ENCODE assay signal across 6 cellular contexts in the genomic region with DNA sequence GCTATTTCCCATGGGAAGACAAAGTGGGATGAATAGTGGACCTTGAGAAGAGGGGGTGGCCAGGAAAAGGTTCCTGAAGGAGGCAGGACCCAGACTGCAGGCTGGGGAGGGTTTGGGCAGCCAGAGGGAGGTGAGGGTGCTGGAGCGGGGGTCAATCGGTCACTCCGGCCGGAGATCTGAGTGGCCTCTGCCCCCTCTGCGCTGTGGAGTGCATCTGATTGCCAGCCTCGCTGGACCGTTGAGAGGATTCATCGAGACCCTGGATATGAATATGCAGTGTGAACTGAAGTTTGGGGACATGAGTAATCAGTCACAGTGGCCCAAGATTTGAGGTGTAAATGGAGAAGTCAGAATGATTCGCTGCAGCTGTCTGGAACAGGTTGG. TPM values are rescaled to one million over a fixed set of nuclear protein-coding genes. Genes with fewer than 3 reads are reported as not detected.
DNase-seq lines count a peak whose midpoint lies in the region; ATAC-seq and TF ChIP-seq lines count a peak whose summit lies in the region.

No MANE protein-coding gene starts in this region.

- no peaks in the 10 kb centered on the region for H3K27me3 ChIP-seq in Panc1 (ENCODE audit: control insufficient read depth, insufficient read depth, low read length)
- H3K27me3 ChIP-seq in spleen (replicated peaks in 1 of 7) = no peaks in the 10 kb centered on the region

- ATAC-seq in Panc1 (no peak), esophagus mucosa (peak; percentile 3), HG03139 (IDR thresholded peaks at IDR 0.05; ENCODE audit: unreplicated experiment) (no peak)

- CTCF ChIA-PET in Panc1 (lab: Charles Lee) = interaction anchor here (0.7 kb wide), 1 partner anchor 12 kb away, joined by 11 read pairs; no protein-coding TSS in a partner anchor

- TF ChIP-seq CTCF in Panc1 (IDR thresholded peaks at IDR 0.05) (no peak), spleen (IDR thresholded peaks at IDR 0.05 in 8 of 11, conservative IDR thresholded peaks at IDR 0.05 in 3 of 11) (no peak)

- POLR2A ChIA-PET in Panc1 (lab: Charles Lee) = no interaction called here

- DNase-seq in Panc1 (ENCODE audit: low read depth, low spot score) = no peak
- DNase-seq in spleen = no peak
- DNase-seq in hippocampal formation (lab: John Stamatoyannopoulos, UW) = no peak
- DNase-seq in NCI-H774 (lab: John Stamatoyannopoulos, UW) = no peak

- H3K27ac ChIP-seq in Panc1 (ENCODE audit: low read length) (peak overlapping the region; percentile 95), spleen (peak overlapping the region; percentile 95 to 99 (median 98))

- whole genome bisulfite sequencing in spleen, 5 donors = 6 to 16% (median 13%) methylated on average over 9 of the region's 9 CpGs

- TF ChIP-seq POLR2A in spleen (IDR thresholded peaks at IDR 0.05) = no peak

- H3K9me3 ChIP-seq in Panc1 (ENCODE audit: control insufficient read depth, insufficient read depth, low read depth, low read length) (no peaks in the 10 kb centered on the region), spleen (no peaks in the 10 kb centered on the region)

- in situ Hi-C loops in Panc1 (cut with HindIII; ENCODE audit: low pct_unique_long_range_greater_than_20kb, low sequenced_read_pairs) = no loop called here

- peaks cover 21% of the 10 kb centered on the region for H3K4me1 ChIP-seq in Panc1 (ENCODE audit: control insufficient read depth, insufficient read depth, low read length)
- H3K4me1 ChIP-seq in spleen = peaks cover 34 to 81% (median 67%) of the 10 kb centered on the region in 6 donors

- H3K4me3 ChIP-seq in Panc1 (ENCODE audit: low read depth in 2 of 2, low read length in 2 of 2) = peak overlapping the region; percentile 90 to 98
- H3K4me3 ChIP-seq in spleen = peak overlapping the region; percentile 66 to 85 (median 70)

- H3K36me3 ChIP-seq in Panc1 (ENCODE audit: control insufficient read depth, insufficient read depth, low read length) (peaks cover 3% of the 10 kb centered on the region; the same call in 1 of the 2 replicates), spleen (peaks cover 0 to 9% (median 3%) of the 10 kb centered on the region in 6 donors)

- intact Hi-C loops in Panc1 (cut with micrococcal nuclease; ENCODE audit: unreplicated experiment) (no loop called here), spleen (cut with DNase I; ENCODE audit: low total_unique reads) (no loop called here)

- no TSS peak for BruUV-seq in Panc1 (replicated peaks; lab: Mats Ljungman, UMichigan)

RNA-seq across cellular contexts. Expression of a gene that starts 5.5 kb away (rescaled TPM):
- total RNA-seq in Panc1 (2021; ENCODE audit: unreplicated experiment) = 58.0 TPM
- 91.5 TPM for polyA plus RNA-seq in Panc1 (2012; ENCODE audit: insufficient read length)
- 13.5 TPM for total RNA-seq in esophagus mucosa
- 10 to 100 TPM; 25.4 to 58.7 (median 31.7) TPM for total RNA-seq in spleen
- 10 to 100 TPM; 18.9 to 36.7 (median 33.3) TPM for polyA plus RNA-seq in spleen

RNA-seq across cellular contexts. Expression of a gene that starts 8.1 kb away (rescaled TPM):
- total RNA-seq in Panc1 (2021; ENCODE audit: unreplicated experiment) (39.0 TPM), esophagus mucosa (21.7 TPM), spleen (10 to 100 TPM; 21.4 to 34.9 (median 27.2) TPM)
- 42.2 TPM for polyA plus RNA-seq in Panc1 (2012; ENCODE audit: insufficient read length)
- polyA plus RNA-seq in spleen = 10 to 100 TPM; 39.8 to 46.5 (median 43.6) TPM

RNA-seq across cellular contexts. Expression of a gene that starts 11.0 kb away (rescaled TPM):
- 8.9 TPM for total RNA-seq in Panc1 (2021; ENCODE audit: unreplicated experiment)
- polyA plus RNA-seq in Panc1 (2012; ENCODE audit: insufficient read length) = 17.4 TPM
- total RNA-seq in esophagus mucosa = 3.8 TPM
- total RNA-seq in spleen = 1 to 10 TPM; 4.0 to 10.0 (median 7.1) TPM
- polyA plus RNA-seq in spleen = 1 to 10 TPM; 3.3 to 7.6 (median 5.6) TPM

RNA-seq across cellular contexts. Expression of a gene that starts 12.7 kb away (rescaled TPM):
- total RNA-seq in Panc1 (2021; ENCODE audit: unreplicated experiment) = 47.8 TPM
- 101 TPM for polyA plus RNA-seq in Panc1 (2012; ENCODE audit: insufficient read length)
- total RNA-seq in esophagus mucosa = 4.7 TPM
- total RNA-seq in spleen = 10 to 100 TPM; 11.9 to 23.4 (median 14.4) TPM
- polyA plus RNA-seq in spleen = 10 to 100 TPM; 26.7 to 40.1 (median 37.8) TPM

RNA-seq across cellular contexts. Expression of a gene that starts 19.5 kb away (rescaled TPM):
- total RNA-seq in Panc1 (2021; ENCODE audit: unreplicated experiment) (545 TPM), esophagus mucosa (108 TPM), spleen (100 to 1,000 TPM; 109 to 218 (median 176) TPM)
- 761 TPM for polyA plus RNA-seq in Panc1 (2012; ENCODE audit: insufficient read length)
- polyA plus RNA-seq in spleen = 100 to 1,000 TPM in 1 of 3 donors, 10 to 100 TPM in 2; 67.2 to 190 (median 85.5) TPM
